Comparison of ENCODE assay signal across 21 cellular contexts in the genomic region with DNA sequence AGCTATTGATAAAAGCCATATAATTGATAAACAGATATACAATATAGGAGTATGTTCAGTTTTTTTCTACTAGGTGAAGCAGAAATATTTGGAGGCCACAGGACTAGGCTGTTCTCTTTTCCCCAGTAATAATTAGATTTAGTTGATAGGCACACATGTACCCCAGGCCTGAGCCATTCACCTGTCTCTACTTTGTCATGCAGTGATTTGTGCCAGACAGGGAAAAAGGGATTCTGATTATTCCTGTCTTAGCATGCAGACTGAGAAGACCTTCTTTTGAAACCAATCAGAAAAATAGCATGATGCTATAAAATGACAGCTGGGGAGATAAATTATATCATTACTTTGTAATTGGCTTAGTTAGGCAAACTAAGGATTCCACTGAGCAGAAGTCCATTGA.
DNase-seq lines count a peak whose midpoint lies in the region; ATAC-seq, FAIRE-seq and TF ChIP-seq lines count a peak whose summit lies in the region.
"Had no signal": no experiment of that assay in that cellular context is flagged by ENCODE, and none has a peak within 500 bp of the region (broad histone marks: within the 10 kb centered on the region; RNA-seq: fewer than 3 reads in every experiment).

No MANE protein-coding gene starts in this region.

- no peaks in the 10 kb centered on the region for H3K9me3 Mint-ChIP-seq in CD4-positive, alpha-beta T cell
- H3K9me3 Mint-ChIP-seq in immature natural killer cell (no peaks in the 10 kb centered on the region), osteocyte (ENCODE audit: unreplicated experiment) (no peaks in the 10 kb centered on the region)

- ATAC-seq in CD4-positive, alpha-beta T cell (ENCODE audit: poor library complexity): no peak
- no peak for ATAC-seq in HG03439 (IDR thresholded peaks at IDR 0.05; ENCODE audit: unreplicated experiment)
- ATAC-seq: psoas muscle had no signal

- H3K27ac Mint-ChIP-seq in CD4-positive, alpha-beta T cell: peak overlapping the region; percentile 89
- H3K27ac Mint-ChIP-seq in immature natural killer cell (peak overlapping the region in 5 of 6 donors; percentile 35 to 82 (median 71)), osteocyte (ENCODE audit: unreplicated experiment) (no peak overlapping the region)

- intact Hi-C loops in CD4-positive, alpha-beta T cell (cut with DNase I, micrococcal nuclease): loop anchor here in 1 of 2 experiments (5.0 kb wide), 2 partner anchors 36 to 54 kb away; no protein-coding TSS in a partner anchor

- H3K9me3 ChIP-seq in BLaER1 (peaks cover 9% of the 10 kb centered on the region; the same call in 1 of the 2 replicates), SJSA1 (replicated peaks) (no peaks in the 10 kb centered on the region)
- H3K9me3 ChIP-seq in CD4-positive, alpha-beta T cell (ENCODE audit: control insufficient read depth, low read length): no peaks in the 10 kb centered on the region
- H3K9me3 ChIP-seq: psoas muscle, thoracic aorta had no signal

- H3K27ac ChIP-seq in BLaER1 (peak overlapping the region; percentile 86), SJSA1 (peak overlapping the region; percentile 78)
- H3K27ac ChIP-seq in CD4-positive, alpha-beta T cell (ENCODE audit: low read depth, low read length): peak overlapping the region; percentile 86
- H3K27ac ChIP-seq: hepatocyte, KMS-11, psoas muscle, thoracic aorta had no signal

- no peak overlapping the region for H3K4me3 Mint-ChIP-seq in CD4-positive, alpha-beta T cell
- H3K4me3 Mint-ChIP-seq in immature natural killer cell: no peak overlapping the region
- no peak overlapping the region for H3K4me3 Mint-ChIP-seq in osteocyte (ENCODE audit: unreplicated experiment)

- no peak for TF ChIP-seq CTCF in CD4-positive, alpha-beta T cell (IDR thresholded peaks at IDR 0.05)
- no peak for TF ChIP-seq CTCF in osteocyte (IDR thresholded peaks at IDR 0.05)

- peaks cover 34% of the 10 kb centered on the region for H3K36me3 Mint-ChIP-seq in CD4-positive, alpha-beta T cell (ENCODE audit: low read depth)
- peaks cover 0 to 4% (median 0%) of the 10 kb centered on the region in 3 donors for H3K36me3 Mint-ChIP-seq in immature natural killer cell
- H3K36me3 Mint-ChIP-seq in osteocyte (ENCODE audit: unreplicated experiment): peaks cover 3% of the 10 kb centered on the region

- no peaks in the 10 kb centered on the region for H3K27me3 Mint-ChIP-seq in CD4-positive, alpha-beta T cell
- peaks cover 0 to 1% (median 0%) of the 10 kb centered on the region in 3 donors for H3K27me3 Mint-ChIP-seq in immature natural killer cell (ENCODE audit: low read depth in 3 of 3)
- no peaks in the 10 kb centered on the region for H3K27me3 Mint-ChIP-seq in osteocyte (ENCODE audit: unreplicated experiment)

- peak overlapping the region; percentile 85; the same call in 1 of the 2 replicates for H3K9ac ChIP-seq in BLaER1
- H3K9ac ChIP-seq: KMS-11 had no signal

- H3K4me3 ChIP-seq in BLaER1 (peak overlapping the region; percentile 77), SJSA1 (no peak overlapping the region)
- H3K4me3 ChIP-seq: hepatocyte, psoas muscle, thoracic aorta had no signal

- CTCF ChIA-PET in CD4-positive, alpha-beta T cell (lab: Charles Lee): interaction anchor here (1.0 to 3.2 kb wide), 6 partner anchors 10 to 54 kb away, joined by 3 to 15 read pairs (median 6); no protein-coding TSS in a partner anchor

- TF ChIP-seq POLR2A in GM12892 (IDR thresholded peaks at IDR 0.05; ENCODE audit: low read depth, low read length): no peak

- H3K4me1 ChIP-seq in BLaER1 (peaks cover 60% of the 10 kb centered on the region), SJSA1 (replicated peaks) (peaks cover 24% of the 10 kb centered on the region)
- H3K4me1 ChIP-seq: psoas muscle had no signal

- H3K4me2 ChIP-seq in BLaER1: peak overlapping the region; percentile 83
- H3K4me2 ChIP-seq: hepatocyte, KMS-11 had no signal

- H3K4me1 Mint-ChIP-seq in CD4-positive, alpha-beta T cell (ENCODE audit: low read depth): peaks cover 83% of the 10 kb centered on the region
- H3K4me1 Mint-ChIP-seq in immature natural killer cell: peaks cover 89 to 100% of the 10 kb centered on the region in 2 donors
- H3K4me1 Mint-ChIP-seq in osteocyte (ENCODE audit: unreplicated experiment): peaks cover 33% of the 10 kb centered on the region

- POLR2A ChIA-PET in CD4-positive, alpha-beta T cell (lab: Charles Lee): interaction anchor here (1.4 to 9.0 kb wide), 8 partner anchors 10 to 105 kb away, joined by 3 to 86 read pairs (median 11); a partner anchor contains a TSS

- H3K36me3 ChIP-seq in BLaER1 (no peaks in the 10 kb centered on the region), SJSA1 (no peaks in the 10 kb centered on the region)
- H3K36me3 ChIP-seq: thoracic aorta had no signal

- no peak for DNase-seq in CD4-positive, alpha-beta T cell
- DNase-seq in SJSA1 (ENCODE audit: low read depth in 1 of 2, low spot score in 2 of 2) (no peak), immature natural killer cell (no peak), AML-193 (lab: John Stamatoyannopoulos, UW) (no peak), osteocyte (ENCODE audit: extremely low spot score, unreplicated experiment) (no peak), GM12892 (ENCODE audit: insufficient read length) (no peak)
- DNase-seq: activated CD4-positive, alpha-beta T cell treated with anti-CD3 and anti-CD28 coated beads, Interleukin-2, amount 50 U/mL, for 4 hours; anterior cingulate cortex; cerebellar nuclear complex; DMS 273 treated with DMSO at 0.1 percent for 48 hours; islet precursor cell; NCI-H1105 treated with DMSO at 0.1 percent for 48 hours; psoas muscle; small intestine; stimulated activated CD8-positive, alpha-beta memory T cell treated with anti-CD3 and anti-CD28 coated beads, Interleukin-4, amount 100 ng/mL, for 48 hours had no signal

- H4K20me1 ChIP-seq in BLaER1: no peaks in the 10 kb centered on the region

- H3K27me3 ChIP-seq in BLaER1 (no peaks in the 10 kb centered on the region), SJSA1 (replicated peaks) (no peaks in the 10 kb centered on the region)
- H3K27me3 ChIP-seq in CD4-positive, alpha-beta T cell (ENCODE audit: control insufficient read depth, insufficient read depth, low read length): no peaks in the 10 kb centered on the region
- H3K27me3 ChIP-seq: hepatocyte had no signal

- FAIRE-seq in GM12892 (lab: Jason Lieb, UNC): no peak
- FAIRE-seq: endometrium, small intestine had no signal
